ENCODE assay signal across 9 cellular contexts in the genomic region with DNA sequence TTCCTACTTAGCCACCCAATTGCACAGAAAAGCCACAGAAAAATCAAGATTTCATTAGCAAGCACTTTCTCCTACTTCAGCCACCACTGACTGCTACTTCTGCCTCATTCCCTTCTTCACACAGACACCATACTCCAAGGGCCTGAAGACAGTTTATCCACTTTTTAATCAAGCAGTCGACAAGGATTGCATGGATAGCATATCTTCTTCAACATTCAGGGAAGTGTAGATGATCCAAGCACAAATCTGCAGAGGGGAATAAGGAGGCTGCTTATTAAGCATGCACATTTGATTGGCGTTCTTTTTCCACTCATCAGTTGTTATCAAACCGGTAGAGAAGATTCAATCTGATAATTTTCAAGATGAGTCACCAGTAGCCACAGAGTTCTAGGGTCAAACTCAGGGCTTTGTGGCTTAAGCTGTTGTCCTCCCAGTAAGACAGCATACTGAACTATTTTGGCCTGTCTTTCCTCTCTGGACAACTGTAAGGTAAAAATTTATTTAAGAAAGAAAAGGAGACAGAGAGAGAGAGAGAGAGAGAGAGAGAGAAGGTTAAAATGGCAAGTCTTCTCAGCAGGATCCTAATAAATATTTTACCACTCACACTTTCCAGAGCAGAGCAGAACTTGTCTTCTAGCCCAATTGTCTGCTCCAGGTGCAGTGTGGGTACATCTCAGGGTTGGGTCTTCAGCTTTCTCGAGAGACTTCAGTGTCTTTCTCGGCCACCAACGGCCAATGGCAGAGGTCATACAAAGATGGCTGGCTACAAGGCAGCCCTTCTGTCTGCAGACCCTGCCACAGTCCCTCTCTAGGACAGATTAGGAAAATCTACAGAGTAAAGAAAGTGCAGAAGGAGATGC.
DNase-seq lines count a peak whose midpoint lies in the region; ATAC-seq and TF ChIP-seq lines count a peak whose summit lies in the region.
"Had no signal": no experiment of that assay in that cellular context is flagged by ENCODE, and none has a peak within 500 bp of the region (broad histone marks: within the 10 kb centered on the region; RNA-seq: fewer than 3 reads in every experiment).

No MANE protein-coding gene starts in this region.

- H3K9me3 ChIP-seq in CD4-positive, alpha-beta memory T cell (ENCODE audit: control insufficient read depth in 1 of 2, low read length in 2 of 2) = no peaks in the 10 kb centered on the region
- H3K9me3 ChIP-seq in adipocyte (ENCODE audit: control insufficient read depth, low read length) (no peaks in the 10 kb centered on the region), MM.1S (replicated peaks; ENCODE audit: insufficient read depth, low read length) (no peaks in the 10 kb centered on the region)

- H3K4me3 ChIP-seq in CD4-positive, alpha-beta memory T cell (ENCODE audit: low read length in 2 of 2) = no peak overlapping the region
- H3K4me3 ChIP-seq in adipocyte (ENCODE audit: low read length) = peak overlapping the region; percentile 8
- H3K4me3 ChIP-seq in MM.1S (ENCODE audit: low read length) = no peak overlapping the region

- no peaks in the 10 kb centered on the region for H3K9me3 Mint-ChIP-seq in CD4-positive, alpha-beta memory T cell
- no peaks in the 10 kb centered on the region for H3K9me3 Mint-ChIP-seq in stimulated activated effector memory CD8-positive, alpha-beta T cell treated with anti-CD3 and anti-CD28 coated beads, Interleukin-12 subunit alpha, Interleukin-12 subunit beta, amount 100 ng/mL, for 72 hours
- H3K9me3 Mint-ChIP-seq: dendritic cell treated with granulocyte-macrophage colony-stimulating factor and Interleukin-4, amounts not matched to agents 40 ng/mL and 50 ng/mL, for 4 days had no signal

- peak in 2 of 5 donors; percentile 9 to 51 for DNase-seq in CD4-positive, alpha-beta memory T cell
- DNase-seq in adipocyte (ENCODE audit: low read depth) (no peak), DMS 273 (lab: John Stamatoyannopoulos, UW; ENCODE audit: unreplicated experiment) (no peak), NCI-H1105 treated with DMSO at 0.1 percent for 48 hours (lab: John Stamatoyannopoulos, UW) (no peak), MM.1S (no peak)
- peak in 1 of 2 donors; percentile 62 for DNase-seq in stimulated activated effector memory CD8-positive, alpha-beta T cell treated with anti-CD3 and anti-CD28 coated beads, Interleukin-12 subunit alpha, Interleukin-12 subunit beta, amount 100 ng/mL, for 72 hours (ENCODE audit: low spot score in 2 of 2)

- intact Hi-C loops in CD4-positive, alpha-beta memory T cell (cut with micrococcal nuclease) = no loop called here

- H3K27me3 Mint-ChIP-seq in CD4-positive, alpha-beta memory T cell = no peaks in the 10 kb centered on the region
- H3K27me3 Mint-ChIP-seq: dendritic cell treated with granulocyte-macrophage colony-stimulating factor and Interleukin-4, amounts not matched to agents 40 ng/mL and 50 ng/mL, for 4 days had no signal

- peak overlapping the region; percentile 41 to 83 (median 69) for H3K27ac Mint-ChIP-seq in CD4-positive, alpha-beta memory T cell
- H3K27ac Mint-ChIP-seq in stimulated activated effector memory CD8-positive, alpha-beta T cell treated with anti-CD3 and anti-CD28 coated beads, Interleukin-12 subunit alpha, Interleukin-12 subunit beta, amount 100 ng/mL, for 72 hours = peak overlapping the region; percentile 84

- H3K36me3 ChIP-seq in CD4-positive, alpha-beta memory T cell (ENCODE audit: insufficient read depth, low read length) = no peaks in the 10 kb centered on the region
- H3K36me3 ChIP-seq in adipocyte (ENCODE audit: control insufficient read depth, insufficient read depth, low read length, severe bottlenecking) (no peaks in the 10 kb centered on the region), MM.1S (replicated peaks; ENCODE audit: insufficient read depth, low read length) (no peaks in the 10 kb centered on the region)

- peaks cover 29% of the 10 kb centered on the region for H3K4me1 ChIP-seq in CD4-positive, alpha-beta memory T cell (ENCODE audit: insufficient read depth, low read length)
- H3K4me1 ChIP-seq in adipocyte (ENCODE audit: control insufficient read depth, insufficient read depth, low read length) (peaks cover 27% of the 10 kb centered on the region), MM.1S (ENCODE audit: low read length) (no peaks in the 10 kb centered on the region)

- H3K4me1 Mint-ChIP-seq in CD4-positive, alpha-beta memory T cell = peaks cover 26 to 49% (median 31%) of the 10 kb centered on the region in 4 donors
- peaks cover 45% of the 10 kb centered on the region for H3K4me1 Mint-ChIP-seq in stimulated activated effector memory CD8-positive, alpha-beta T cell treated with anti-CD3 and anti-CD28 coated beads, Interleukin-12 subunit alpha, Interleukin-12 subunit beta, amount 100 ng/mL, for 72 hours

- H3K4me2 ChIP-seq in MM.1S (ENCODE audit: low read depth, low read length) = no peak overlapping the region

- no peak overlapping the region for H3K27ac ChIP-seq in CD4-positive, alpha-beta memory T cell (ENCODE audit: low read depth, low read length)
- no peak overlapping the region for H3K27ac ChIP-seq in MM.1S (ENCODE audit: low read length)

- H3K9ac ChIP-seq in adipocyte (ENCODE audit: low read length) (peak overlapping the region; percentile 35), MM.1S (ENCODE audit: low read length) (no peak overlapping the region)

- no peak overlapping the region for H2AFZ ChIP-seq in MM.1S (ENCODE audit: low read length)

- ATAC-seq in GM19351 (IDR thresholded peaks at IDR 0.05; ENCODE audit: unreplicated experiment) (peak; percentile 98), HG03196 (IDR thresholded peaks at IDR 0.05; ENCODE audit: unreplicated experiment) (peak; percentile 98)
- peak; percentile 95 for ATAC-seq in stimulated activated effector memory CD8-positive, alpha-beta T cell treated with anti-CD3 and anti-CD28 coated beads, Interleukin-12 subunit alpha, Interleukin-12 subunit beta, amount 100 ng/mL, for 72 hours

- CTCF ChIA-PET in CD4-positive, alpha-beta memory T cell (lab: Charles Lee; ENCODE audit: partially characterized antibody) = interaction anchor here (0.6 to 1.5 kb wide), 2 partner anchors 85 to 276 kb away, joined by 3 to 4 read pairs; no protein-coding TSS in a partner anchor

- H3K36me3 Mint-ChIP-seq in CD4-positive, alpha-beta memory T cell = no peaks in the 10 kb centered on the region
- peaks cover 7% of the 10 kb centered on the region for H3K36me3 Mint-ChIP-seq in stimulated activated effector memory CD8-positive, alpha-beta T cell treated with anti-CD3 and anti-CD28 coated beads, Interleukin-12 subunit alpha, Interleukin-12 subunit beta, amount 100 ng/mL, for 72 hours

- peak overlapping the region in 5 of 8 donors; percentile 3 to 55 (median 41) for H3K4me3 Mint-ChIP-seq in CD4-positive, alpha-beta memory T cell
- peak overlapping the region; percentile 52 for H3K4me3 Mint-ChIP-seq in stimulated activated effector memory CD8-positive, alpha-beta T cell treated with anti-CD3 and anti-CD28 coated beads, Interleukin-12 subunit alpha, Interleukin-12 subunit beta, amount 100 ng/mL, for 72 hours
- H3K4me3 Mint-ChIP-seq: dendritic cell treated with granulocyte-macrophage colony-stimulating factor and Interleukin-4, amounts not matched to agents 40 ng/mL and 50 ng/mL, for 4 days had no signal

- no peak for TF ChIP-seq CTCF in MM.1S (IDR thresholded peaks at IDR 0.05; ENCODE audit: low read length)

- H3K27me3 ChIP-seq in CD4-positive, alpha-beta memory T cell (ENCODE audit: insufficient read depth, low read length) = no peaks in the 10 kb centered on the region
- no peaks in the 10 kb centered on the region for H3K27me3 ChIP-seq in adipocyte (replicated peaks; ENCODE audit: control insufficient read depth, insufficient read depth, low read length)
- H3K27me3 ChIP-seq in MM.1S (replicated peaks; ENCODE audit: insufficient read depth, low read length) = no peaks in the 10 kb centered on the region

- no peaks in the 10 kb centered on the region for H4K20me1 ChIP-seq in MM.1S (ENCODE audit: insufficient read depth, low read length)

- POLR2A ChIA-PET in CD4-positive, alpha-beta memory T cell (lab: Charles Lee; ENCODE audit: partially characterized antibody) = interaction anchor here (0.6 to 2.1 kb wide), 5 partner anchors 8 to 144 kb away, joined by 3 to 8 read pairs (median 5); no protein-coding TSS in a partner anchor

- H3K9me2 ChIP-seq in MM.1S (replicated peaks; ENCODE audit: insufficient read depth, low read length) = no peaks in the 10 kb centered on the region

- H3F3A ChIP-seq in MM.1S (ENCODE audit: insufficient read depth, low read length) = no peaks in the 10 kb centered on the region

- H3K79me2 ChIP-seq in MM.1S (ENCODE audit: low read length) = no peaks in the 10 kb centered on the region
